ENCODE assay signal across 19 cellular contexts in the genomic region with DNA sequence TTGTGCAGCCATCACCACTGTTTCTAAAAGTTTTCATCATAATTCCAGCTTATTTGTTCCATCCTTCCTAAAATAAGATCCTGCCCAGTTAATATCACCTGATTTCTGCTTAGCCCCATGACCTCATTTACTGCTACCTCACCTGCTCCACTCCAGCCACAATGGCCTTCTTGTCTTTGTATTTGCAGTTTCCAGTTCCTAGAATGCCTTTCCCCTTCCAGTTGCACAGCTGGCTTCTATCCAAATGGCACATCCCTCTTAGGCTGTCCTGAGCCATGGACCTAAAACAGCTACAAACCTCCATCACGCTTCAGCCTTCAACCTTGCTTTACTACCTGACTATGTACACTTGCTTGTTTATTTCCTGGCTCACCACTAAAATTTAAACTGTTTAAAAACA. TPM values are rescaled to one million over a fixed set of nuclear protein-coding genes. Genes with fewer than 3 reads are reported as not detected.
DNase-seq lines count a peak whose midpoint lies in the region; ATAC-seq and TF ChIP-seq lines count a peak whose summit lies in the region.
"Had no signal": no experiment of that assay in that cellular context is flagged by ENCODE, and none has a peak within 500 bp of the region (broad histone marks: within the 10 kb centered on the region; RNA-seq: fewer than 3 reads in every experiment).

No MANE protein-coding gene starts in this region.

- H3K9me3 ChIP-seq in SJCRH30 (replicated peaks), result no peaks in the 10 kb centered on the region
- H3K9me3 ChIP-seq in parathyroid adenoma (ENCODE audit: control insufficient read depth, low read length), result no peaks in the 10 kb centered on the region
- H3K9me3 ChIP-seq in heart left ventricle, result no peaks in the 10 kb centered on the region
- H3K9me3 ChIP-seq: breast epithelium, sigmoid colon had no signal

- no peak overlapping the region for H3K4me3 ChIP-seq in SJCRH30
- H3K4me3 ChIP-seq in parathyroid adenoma (ENCODE audit: low read depth, low read length), result no peak overlapping the region
- no peak overlapping the region for H3K4me3 ChIP-seq in heart left ventricle
- H3K4me3 ChIP-seq: breast epithelium, sigmoid colon had no signal

- no peak overlapping the region for H3K9ac ChIP-seq in parathyroid adenoma

- 0 out of 2 replicates have a peak, but pooled peaks cover 7% of the 10 kb centered on the region for H3K4me1 ChIP-seq in SJCRH30
- peaks cover 14% of the 10 kb centered on the region for H3K4me1 ChIP-seq in parathyroid adenoma
- H3K4me1 ChIP-seq in heart left ventricle, result peaks cover 0 to 54% (median 4%) of the 10 kb centered on the region in 12 donors
- H3K4me1 ChIP-seq: breast epithelium, Caco-2, sigmoid colon had no signal

- DNase-seq in NCI-H1436 (lab: John Stamatoyannopoulos, UW) (peak; percentile 16), NCI-H1436 treated with DMSO at 0.1 percent for 48 hours (lab: John Stamatoyannopoulos, UW) (no peak), NCI-H2196 (lab: John Stamatoyannopoulos, UW; ENCODE audit: unreplicated experiment) (peak; percentile 80), SJCRH30 (peak; percentile 36 to 59), cardiac septum (ENCODE audit: low spot score) (no peak), heart left ventricle (no peak)
- DNase-seq: 8988T; activated CD4-positive, alpha-beta T cell treated with anti-CD3 and anti-CD28 coated beads for 48 hours; activated CD8-positive, alpha-beta memory T cell treated with anti-CD3 and anti-CD28 coated beads, Interleukin-2, amount 10 ng/mL, durations not matched to agents 7 days and 5 days; activated naive CD8-positive, alpha-beta T cell treated with anti-CD3 and anti-CD28 coated beads, Interleukin-2, amount 50 U/mL, for 24 hours; Caco-2; cortex of kidney; naive thymus-derived CD8-positive, alpha-beta T cell; sigmoid colon; SW 1271 had no signal

- H3K36me3 ChIP-seq in SJCRH30, result no peaks in the 10 kb centered on the region
- H3K36me3 ChIP-seq in parathyroid adenoma (ENCODE audit: control insufficient read depth, insufficient read depth, low read length), result no peaks in the 10 kb centered on the region
- H3K36me3 ChIP-seq in heart left ventricle, result no peaks in the 10 kb centered on the region
- H3K36me3 ChIP-seq: breast epithelium, sigmoid colon had no signal

- ATAC-seq in HG03432 (IDR thresholded peaks at IDR 0.05; ENCODE audit: unreplicated experiment), result no peak
- no peak for ATAC-seq in heart left ventricle
- ATAC-seq: activated CD8-positive, alpha-beta memory T cell treated with anti-CD3 and anti-CD28 coated beads, Interleukin-2, amount 10 ng/mL, durations not matched to agents 7 days and 5 days; activated naive CD8-positive, alpha-beta T cell treated with anti-CD3 and anti-CD28 coated beads, Interleukin-2, amount 50 U/mL, for 24 hours; activated T-helper 17 cell treated with anti-CD3 and anti-CD28 coated beads, Interleukin-2, amount 50 U/mL, for 72 hours; naive thymus-derived CD8-positive, alpha-beta T cell had no signal

- no peak overlapping the region for H3K4me2 ChIP-seq in parathyroid adenoma (ENCODE audit: low read length)

- TF ChIP-seq CTCF in parathyroid adenoma (IDR thresholded peaks at IDR 0.05) (no peak), heart left ventricle (IDR thresholded peaks at IDR 0.05) (no peak)

- H2AFZ ChIP-seq in parathyroid adenoma, result peak overlapping the region; percentile 6

- H3K79me2 ChIP-seq in parathyroid adenoma, result no peaks in the 10 kb centered on the region

- TF ChIP-seq POLR2A in heart left ventricle (IDR thresholded peaks at IDR 0.05), result no peak

- intact Hi-C loops in cardiac septum (cut with DNase I), result loop anchor here (5.0 kb wide), 1 partner anchor 33 kb away; no protein-coding TSS in a partner anchor
- intact Hi-C loops in heart left ventricle (cut with DNase I), result no loop called here

- 60 to 75% (median 71%) methylated on average over 1 of the region's 1 CpG for WGBS in heart left ventricle, 4 donors

- no peak overlapping the region for H3K27ac ChIP-seq in SJCRH30
- H3K27ac ChIP-seq in parathyroid adenoma, result no peak overlapping the region
- no peak overlapping the region for H3K27ac ChIP-seq in heart left ventricle
- H3K27ac ChIP-seq: breast epithelium, sigmoid colon had no signal

- H3K27me3 ChIP-seq in SJCRH30, result no peaks in the 10 kb centered on the region
- H3K27me3 ChIP-seq in parathyroid adenoma (ENCODE audit: control insufficient read depth, insufficient read depth, low read length), result no peaks in the 10 kb centered on the region
- H3K27me3 ChIP-seq in heart left ventricle, result no peaks in the 10 kb centered on the region
- H3K27me3 ChIP-seq: breast epithelium, sigmoid colon had no signal

RNA-seq across cellular contexts. Expression of gene LGMN, which starts 6.5 kb away (rescaled TPM):
- 30.9 and 33.7 TPM in 2 replicates for total RNA-seq in SJCRH30 (2014; rRNA removed; shearing (Covaris generic))
- total RNA-seq in cardiac septum, result 81.8 TPM
- total RNA-seq in heart left ventricle, result 100 to 1,000 TPM in 8 of 9 donors, 10 to 100 TPM in 1; 92.7 to 327 (median 114) TPM
- 100 to 1,000 TPM in 1 of 2 donors, 10 to 100 TPM in 1; 78.8 to 106 TPM for polyA plus RNA-seq in heart left ventricle

RNA-seq across cellular contexts. Expression of gene GOLGA5, which starts 39.1 kb away (rescaled TPM):
- total RNA-seq in SJCRH30 (2014; rRNA removed; shearing (Covaris generic)), result 21.6 and 22.2 TPM in 2 replicates
- total RNA-seq in cardiac septum (24.2 TPM), heart left ventricle (10 to 100 TPM; 18.1 to 25.9 (median 23.6) TPM)
- polyA plus RNA-seq in heart left ventricle, result 10 to 100 TPM; 22.6 to 22.9 TPM

Comparison
In these comparisons a context has a peak if more than half of its experiments do, and no peak if none do; other contexts are left out.
1. DNase-seq: peak in NCI-H1436 (single experiment), NCI-H2196 (single experiment) and SJCRH30 (2 of 2); none in NCI-H1436 treated with DMSO at 0.1 percent for 48 hours (single experiment), cardiac septum (single experiment) and heart left ventricle (0 of 5).